ENCODE assay signal across 10 cellular contexts in the genomic region with DNA sequence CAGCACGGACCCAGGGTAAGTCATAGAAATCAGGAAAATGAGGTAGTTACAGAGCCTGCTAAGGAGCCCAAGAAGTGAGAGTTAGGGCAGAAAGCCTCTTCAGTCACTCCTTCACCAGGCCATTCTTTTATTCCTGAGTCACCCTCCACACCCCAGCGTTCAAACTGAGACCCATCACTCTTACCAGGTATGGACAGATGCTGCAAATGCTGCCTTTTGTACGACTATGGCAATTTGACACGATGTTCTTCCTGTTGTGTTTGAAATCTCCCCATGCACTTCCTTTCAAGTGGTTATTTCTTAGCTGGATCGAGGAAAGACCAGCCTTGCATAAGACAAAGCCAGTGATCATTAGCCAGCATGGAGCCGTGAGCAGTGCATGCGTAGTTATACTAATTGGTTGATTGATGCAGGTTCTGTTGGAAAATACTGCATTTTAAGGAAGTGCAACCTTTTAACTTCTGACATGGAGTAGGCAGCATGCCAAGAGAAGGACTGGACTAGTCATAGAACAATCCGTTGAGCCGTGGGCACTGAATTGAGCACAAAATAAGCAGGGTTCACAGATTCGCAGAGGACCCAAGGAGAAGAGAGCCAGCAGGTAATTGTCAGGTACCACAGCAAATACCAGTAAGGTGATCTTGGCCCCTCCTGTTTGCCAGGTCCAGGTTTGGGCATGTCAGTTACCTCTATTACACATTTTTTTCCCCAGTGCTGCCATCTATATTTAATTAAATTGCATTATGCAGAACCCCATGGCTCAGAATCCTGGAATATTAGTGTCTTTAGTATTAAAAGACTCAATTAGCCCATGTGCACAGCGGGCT. TPM values are rescaled to one million over a fixed set of nuclear protein-coding genes. Genes with fewer than 3 reads are reported as not detected.
A peak's percentile ranks its signal among the peaks of the same experiment; 100 is the strongest.
DNase-seq lines count a peak whose midpoint lies in the region; ATAC-seq and TF ChIP-seq lines count a peak whose summit lies in the region.
"Had no signal": no experiment of that assay in that cellular context is flagged by ENCODE, and none has a peak within 500 bp of the region (broad histone marks: within the 10 kb centered on the region; RNA-seq: fewer than 3 reads in every experiment).

No MANE protein-coding gene starts in this region.

- no peaks in the 10 kb centered on the region for H3K36me3 Mint-ChIP-seq in neural progenitor cell

- H3K4me3 Mint-ChIP-seq in neural progenitor cell = no peak overlapping the region
- H3K4me3 Mint-ChIP-seq: stimulated activated effector memory CD8-positive, alpha-beta T cell treated with anti-CD3 and anti-CD28 coated beads, Interleukin-12 subunit alpha, Interleukin-12 subunit beta, amount 100 ng/mL, for 72 hours had no signal

- no peaks in the 10 kb centered on the region for H3K79me2 ChIP-seq in SU-DHL-6 (ENCODE audit: insufficient read depth, low read length)
- H3K79me2 ChIP-seq in neural progenitor cell (ENCODE audit: low read depth) = no peaks in the 10 kb centered on the region

- peak overlapping the region; percentile 68 for H3K4me2 ChIP-seq in SU-DHL-6 (ENCODE audit: low read depth, low read length, poor library complexity, severe bottlenecking)
- no peak overlapping the region for H3K4me2 ChIP-seq in neural progenitor cell

- peaks cover 10% of the 10 kb centered on the region for H3K4me1 ChIP-seq in neural progenitor cell

- no peaks in the 10 kb centered on the region for H3K9me3 Mint-ChIP-seq in neural progenitor cell
- H3K9me3 Mint-ChIP-seq: stimulated activated effector memory CD8-positive, alpha-beta T cell treated with anti-CD3 and anti-CD28 coated beads, Interleukin-12 subunit alpha, Interleukin-12 subunit beta, amount 100 ng/mL, for 72 hours had no signal

- no peaks in the 10 kb centered on the region for H3K4me1 Mint-ChIP-seq in neural progenitor cell

- H3K9me3 ChIP-seq in SU-DHL-6 (ENCODE audit: insufficient read depth, low read length) (no peaks in the 10 kb centered on the region), neural progenitor cell (ENCODE audit: low read depth) (no peaks in the 10 kb centered on the region)

- H3K27me3 ChIP-seq in SU-DHL-6 (ENCODE audit: low read length) (no peaks in the 10 kb centered on the region), neural progenitor cell (no peaks in the 10 kb centered on the region)

- DNase-seq in neural progenitor cell (ENCODE audit: low spot score) (no peak), D341Med (ENCODE audit: low spot score) (no peak), cerebellum (ENCODE audit: low spot score) (no peak), COR-L47 (lab: John Stamatoyannopoulos, UW) (no peak)
- no peak for DNase-seq in activated CD8-positive, alpha-beta memory T cell treated with anti-CD3 and anti-CD28 coated beads for 24 hours
- DNase-seq: activated T-cell treated with anti-CD3 and anti-CD28 coated beads, Interleukin-2, amount 50 U/mL, for 1 hour had no signal

- H3K27ac Mint-ChIP-seq in neural progenitor cell = peak overlapping the region; percentile 60
- H3K27ac Mint-ChIP-seq: stimulated activated effector memory CD8-positive, alpha-beta T cell treated with anti-CD3 and anti-CD28 coated beads, Interleukin-12 subunit alpha, Interleukin-12 subunit beta, amount 100 ng/mL, for 72 hours had no signal

- peak overlapping the region; percentile 44 for H3K9ac ChIP-seq in SU-DHL-6 (ENCODE audit: low read length)
- no peak overlapping the region for H3K9ac ChIP-seq in neural progenitor cell

- H3F3A ChIP-seq in SU-DHL-6 (ENCODE audit: insufficient read depth) (peaks cover 10% of the 10 kb centered on the region), neural progenitor cell (ENCODE audit: low read depth) (peaks cover 11% of the 10 kb centered on the region)

- H2AFZ ChIP-seq in SU-DHL-6 (ENCODE audit: low read depth, low read length, severe bottlenecking) (peak overlapping the region; percentile 17), neural progenitor cell (replicated peaks) (peak overlapping the region; percentile 58)

- H3K4me3 ChIP-seq in SU-DHL-6 (ENCODE audit: insufficient read depth, low read length, poor library complexity, severe bottlenecking) (peak overlapping the region; percentile 27), neural progenitor cell (no peak overlapping the region)

- H3K27me3 Mint-ChIP-seq in neural progenitor cell (ENCODE audit: insufficient read depth, low read depth) = no peaks in the 10 kb centered on the region

- no peaks in the 10 kb centered on the region for H3K36me3 ChIP-seq in SU-DHL-6 (ENCODE audit: low read length)
- H3K36me3 ChIP-seq in neural progenitor cell = no peaks in the 10 kb centered on the region

- peak overlapping the region; percentile 78 for H3K27ac ChIP-seq in SU-DHL-6 (ENCODE audit: low read depth, low read length)
- H3K27ac ChIP-seq in neural progenitor cell = no peak overlapping the region

- H4K20me1 ChIP-seq in SU-DHL-6 (ENCODE audit: low read depth, low read length) (no peaks in the 10 kb centered on the region), neural progenitor cell (ENCODE audit: low read depth) (no peaks in the 10 kb centered on the region)

- no peaks in the 10 kb centered on the region for H3K9me2 ChIP-seq in SU-DHL-6 (replicated peaks; ENCODE audit: insufficient read depth, low read length)

- peak; percentile 17 for ATAC-seq in GM19035 (IDR thresholded peaks at IDR 0.05; ENCODE audit: unreplicated experiment)
- peak; percentile 9 for ATAC-seq in HG03159 (IDR thresholded peaks at IDR 0.05; ENCODE audit: unreplicated experiment)
- ATAC-seq: stimulated activated effector memory CD8-positive, alpha-beta T cell treated with anti-CD3 and anti-CD28 coated beads, Interleukin-12 subunit alpha, Interleukin-12 subunit beta, amount 100 ng/mL, for 72 hours had no signal

- TF ChIP-seq CTCF in SU-DHL-6 (IDR thresholded peaks at IDR 0.05; ENCODE audit: insufficient read depth, low read length, poor library complexity, severe bottlenecking) (no peak), neural progenitor cell (IDR thresholded peaks at IDR 0.05) (no peak)

RNA-seq across cellular contexts. Expression of gene BCL6, which starts 28.9 kb away (rescaled TPM):
- total RNA-seq in neural progenitor cell (ENCODE audit: low replicate concordance) (14.2 and 20.3 TPM in 2 replicates), cerebellum (6.6 TPM)
